Comparison of ENCODE assay signal across 15 cellular contexts in the genomic region with DNA sequence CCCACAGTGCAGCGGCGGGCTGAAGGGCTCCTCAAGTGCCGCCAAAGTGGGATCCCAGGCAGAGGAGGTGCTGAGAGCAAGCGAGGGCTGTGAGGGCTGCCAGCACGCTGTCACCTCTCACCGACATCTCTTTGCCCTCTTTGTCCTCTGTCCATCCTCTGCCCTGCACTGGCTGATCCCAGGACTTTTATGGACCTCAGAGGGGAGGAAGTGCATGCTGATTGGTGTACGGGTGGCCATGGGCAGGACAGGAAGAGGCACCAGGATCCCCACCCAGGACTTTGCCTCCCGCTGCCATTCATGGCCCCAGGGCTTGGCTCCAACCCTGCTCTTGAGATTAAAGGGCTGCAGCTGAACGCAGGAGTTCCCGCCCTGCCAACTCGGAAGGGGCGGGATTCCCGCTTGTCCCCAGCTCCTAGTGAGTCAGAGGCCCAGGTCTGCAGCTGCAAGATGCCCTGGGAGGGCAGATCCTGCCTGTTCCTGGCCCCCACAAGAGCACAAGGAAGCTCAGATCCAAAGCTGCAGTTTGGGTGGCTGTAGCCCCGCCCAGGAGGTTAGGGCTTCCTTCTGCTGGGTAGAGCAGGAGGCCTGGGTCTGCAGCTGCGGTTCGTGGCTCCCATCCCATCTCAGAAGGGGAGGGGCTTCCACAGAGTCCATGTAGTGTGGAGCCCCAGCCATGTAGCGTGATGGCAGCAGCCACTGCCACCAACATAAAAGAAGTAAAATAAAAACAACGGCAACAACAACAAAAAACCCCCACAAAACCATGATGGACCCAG.
DNase-seq lines count a peak whose midpoint lies in the region; ATAC-seq and TF ChIP-seq lines count a peak whose summit lies in the region.
"Had no signal": no experiment of that assay in that cellular context is flagged by ENCODE, and none has a peak within 500 bp of the region (broad histone marks: within the 10 kb centered on the region; RNA-seq: fewer than 3 reads in every experiment).

No MANE protein-coding gene starts in this region.

- ATAC-seq in upper lobe of right lung = no peak

- H3K4me1 ChIP-seq in upper lobe of right lung = no peaks in the 10 kb centered on the region

- no peak for TF ChIP-seq CTCF in upper lobe of right lung (IDR thresholded peaks at IDR 0.05)

- intact Hi-C loops in upper lobe of right lung (cut with DNase I) = no loop called here

- H3K9me3 ChIP-seq in upper lobe of right lung = no peaks in the 10 kb centered on the region

- no peak overlapping the region for H3K27ac ChIP-seq in upper lobe of right lung

- H3K4me3 ChIP-seq in upper lobe of right lung = no peak overlapping the region

- H3K36me3 ChIP-seq in upper lobe of right lung = no peaks in the 10 kb centered on the region

- peak; percentile 32 for DNase-seq in activated CD8-positive, alpha-beta memory T cell treated with anti-CD3 and anti-CD28 coated beads, Interleukin-2, amount 50 U/mL, for 48 hours
- DNase-seq in activated CD8-positive, alpha-beta memory T cell treated with anti-CD3 and anti-CD28 coated beads, Interleukin-2, amount 50 U/mL, for 4 hours = no peak
- peak; percentile 88 for DNase-seq in NCI-H146 (lab: John Stamatoyannopoulos, UW)
- DNase-seq in SK-N-DZ (ENCODE audit: low spot score) = peak; percentile 26
- DNase-seq in upper lobe of right lung = peak; percentile 38
- no peak for DNase-seq in stimulated activated naive CD4-positive, alpha-beta T cell (lab: John Stamatoyannopoulos, UW)
- DNase-seq in NCI-H524 treated with DMSO at 0.1 percent for 48 hours (lab: John Stamatoyannopoulos, UW) = no peak
- DNase-seq in AG08396 (ENCODE audit: low spot score) = no peak
- DNase-seq: 8988T, C1 segment of cervical spinal cord, KBM-7, NCI-H1436 treated with DMSO at 0.1 percent for 48 hours, NCI-H526 treated with DMSO at 0.1 percent for 48 hours, OCI-M1, RPMI8226 had no signal

- H3K27me3 ChIP-seq in upper lobe of right lung = no peaks in the 10 kb centered on the region

Comparison
In these comparisons a context has a peak if more than half of its experiments do, and no peak if none do; other contexts are left out.
1. DNase-seq: peak in activated CD8-positive, alpha-beta memory T cell treated with anti-CD3 and anti-CD28 coated beads, Interleukin-2, amount 50 U/mL, for 48 hours (single experiment), NCI-H146 (single experiment), SK-N-DZ (single experiment) and upper lobe of right lung (single experiment); none in activated CD8-positive, alpha-beta memory T cell treated with anti-CD3 and anti-CD28 coated beads, Interleukin-2, amount 50 U/mL, for 4 hours (single experiment), stimulated activated naive CD4-positive, alpha-beta T cell (0 of 6), NCI-H524 treated with DMSO at 0.1 percent for 48 hours (single experiment) and AG08396 (single experiment).